8 cellular contexts compared by ENCODE assay signal in genomic region chr9:131276107-131276888, GRCh38. TPM values are rescaled to one million over a fixed set of nuclear protein-coding genes. Genes with fewer than 3 reads are reported as not detected.
DNase-seq lines count a peak whose midpoint lies in the region; ATAC-seq and TF ChIP-seq lines count a peak whose summit lies in the region.

TSS of gene FAM78A (minus strand) at chr9:131276510. CDS start at chr9:131276179, 331 bp downstream.

- 2 to 10% (median 3%) methylated on average over 23 to 75 of the region's 75 CpGs for WGBS in heart left ventricle, 4 donors
- 4 to 13% (median 9%) methylated on average over 36 to 75 of the region's 75 CpGs for WGBS in psoas muscle, 3 donors

- DNase-seq in Caco-2 (peak in 1 of 2 experiments; percentile 30), Kasumi-1 (lab: John Stamatoyannopoulos, UW) (peak; percentile 32 to 43), heart left ventricle (peak; percentile 66 to 89 (median 77)), psoas muscle (peak; percentile 59 to 76)
- peak; percentile 71 to 76 for DNase-seq in activated T-cell treated with anti-CD3 and anti-CD28 coated beads, Interleukin-2, amount 50 U/mL, for 48 hours

- H3K4me3 Mint-ChIP-seq in Caco-2 (ENCODE audit: unreplicated experiment), result peak within 1 kb of the TSS; percentile 79

- ATAC-seq in heart left ventricle, result no peak
- ATAC-seq in psoas muscle, result peak in 2 of 4 donors; percentile 8 to 11
- ATAC-seq in GM18907 (IDR thresholded peaks at IDR 0.05; ENCODE audit: unreplicated experiment), result no peak
- ATAC-seq in HG03039 (IDR thresholded peaks at IDR 0.05; ENCODE audit: unreplicated experiment), result no peak
- ATAC-seq in GM21723 (IDR thresholded peaks at IDR 0.05; ENCODE audit: unreplicated experiment), result no peak

- H3K36me3 Mint-ChIP-seq in Caco-2 (ENCODE audit: insufficient read depth, unreplicated experiment), result no peaks in the 10 kb centered on the region

- CTCF ChIA-PET in Caco-2 (lab: Charles Lee), result no interaction called here

- H3K9me3 ChIP-seq in Caco-2 (no peaks in the 10 kb centered on the region), heart left ventricle (no peaks in the 10 kb centered on the region), psoas muscle (no peaks in the 10 kb centered on the region)

- H3K4me1 ChIP-seq in Caco-2, result peaks cover 7% of the 10 kb centered on the region
- peaks cover 19 to 71% (median 43%) of the 10 kb centered on the region in 12 donors for H3K4me1 ChIP-seq in heart left ventricle
- H3K4me1 ChIP-seq in psoas muscle, result peaks cover 47% of the 10 kb centered on the region

- H3K27ac ChIP-seq in heart left ventricle (peak within 1 kb of the TSS; percentile 88 to 99 (median 98)), psoas muscle (peak within 1 kb of the TSS; percentile 98)

- H3K4me3 ChIP-seq in Caco-2 (ENCODE audit: low read depth, low read length) (peak within 1 kb of the TSS; percentile 54), heart left ventricle (peak within 1 kb of the TSS; percentile 69 to 96 (median 84)), psoas muscle (peak within 1 kb of the TSS; percentile 70)

- H3K4me1 Mint-ChIP-seq in Caco-2 (ENCODE audit: low read depth, unreplicated experiment), result no peaks in the 10 kb centered on the region

- TF ChIP-seq CTCF in Caco-2 (IDR thresholded peaks at IDR 0.05; ENCODE audit: insufficient read depth in 1 of 2, low read depth in 1 of 2, low read length in 1 of 2, severe bottlenecking in 1 of 2, unreplicated experiment in 1 of 2), result no peak
- peak in 3 of 12 donors; percentile 4 to 24 (median 10) for TF ChIP-seq CTCF in heart left ventricle (IDR thresholded peaks at IDR 0.05)
- peak; percentile 10 for TF ChIP-seq CTCF in psoas muscle (IDR thresholded peaks at IDR 0.05)

- no peaks in the 10 kb centered on the region for H3K9me3 Mint-ChIP-seq in Caco-2 (ENCODE audit: unreplicated experiment)

- H3K27me3 ChIP-seq in Caco-2 (replicated peaks; ENCODE audit: control insufficient read depth, insufficient read depth, low read length) (no peaks in the 10 kb centered on the region; the same call in 1 of the 2 replicates), heart left ventricle (peaks cover 0 to 1% (median 0%) of the 10 kb centered on the region in 9 donors), psoas muscle (ENCODE audit: insufficient read depth in 3 of 3, low read length in 2 of 3) (no peaks in the 10 kb centered on the region)

- POLR2A ChIA-PET in Caco-2 (lab: Charles Lee), result no interaction called here

- no TSS peak for BruUV-seq in Caco-2 (replicated peaks; lab: Mats Ljungman, UMichigan)

- intact Hi-C loops in Caco-2 (cut with micrococcal nuclease; ENCODE audit: unreplicated experiment) (loop anchor here (1.0 to 5.0 kb wide), 2 partner anchors 61 to 98 kb away; no protein-coding TSS in a partner anchor), heart left ventricle (cut with DNase I) (loop anchor here in 8 of 10 donors (2.0 to 10.0 kb wide), 9 partner anchors 36 to 99 kb away; no protein-coding TSS in a partner anchor), psoas muscle (cut with DNase I) (loop anchor here in 1 of 2 donors (5.0 kb wide), 1 partner anchor 99 kb away; no protein-coding TSS in a partner anchor)

- no peak for TF ChIP-seq POLR2A in heart left ventricle (IDR thresholded peaks at IDR 0.05)

- H3K27ac Mint-ChIP-seq in Caco-2 (ENCODE audit: unreplicated experiment), result no peak within 1 kb of the TSS

- no peaks in the 10 kb centered on the region for H3K36me3 ChIP-seq in Caco-2 (ENCODE audit: control insufficient read depth, insufficient read depth, low read length)
- H3K36me3 ChIP-seq in heart left ventricle, result no peaks in the 10 kb centered on the region
- no peaks in the 10 kb centered on the region for H3K36me3 ChIP-seq in psoas muscle (ENCODE audit: insufficient read depth in 1 of 2, low read depth in 1 of 2)

- peaks cover 6% of the 10 kb centered on the region for H3K27me3 Mint-ChIP-seq in Caco-2 (ENCODE audit: insufficient read depth, unreplicated experiment)

RNA-seq across cellular contexts. Expression of gene FAM78A, which starts in this region (rescaled TPM):
- 0.70 and 0.88 TPM in 2 replicates for total RNA-seq in Caco-2 (2022)
- total RNA-seq in heart left ventricle, result 10 to 100 TPM; 24.8 to 36.0 (median 33.4) TPM
- polyA plus RNA-seq in heart left ventricle, result 10 to 100 TPM; 13.6 to 37.9 TPM
- total RNA-seq in psoas muscle, result 10 to 100 TPM in 3 of 4 donors, 1 to 10 TPM in 1; 6.1 to 17.6 (median 14.2) TPM
- 10 to 100 TPM in 1 of 3 donors, 1 to 10 TPM in 2; 4.3 to 11.5 (median 5.3) TPM for polyA plus RNA-seq in psoas muscle
